8 cellular contexts compared by ENCODE assay signal in the genomic region with DNA sequence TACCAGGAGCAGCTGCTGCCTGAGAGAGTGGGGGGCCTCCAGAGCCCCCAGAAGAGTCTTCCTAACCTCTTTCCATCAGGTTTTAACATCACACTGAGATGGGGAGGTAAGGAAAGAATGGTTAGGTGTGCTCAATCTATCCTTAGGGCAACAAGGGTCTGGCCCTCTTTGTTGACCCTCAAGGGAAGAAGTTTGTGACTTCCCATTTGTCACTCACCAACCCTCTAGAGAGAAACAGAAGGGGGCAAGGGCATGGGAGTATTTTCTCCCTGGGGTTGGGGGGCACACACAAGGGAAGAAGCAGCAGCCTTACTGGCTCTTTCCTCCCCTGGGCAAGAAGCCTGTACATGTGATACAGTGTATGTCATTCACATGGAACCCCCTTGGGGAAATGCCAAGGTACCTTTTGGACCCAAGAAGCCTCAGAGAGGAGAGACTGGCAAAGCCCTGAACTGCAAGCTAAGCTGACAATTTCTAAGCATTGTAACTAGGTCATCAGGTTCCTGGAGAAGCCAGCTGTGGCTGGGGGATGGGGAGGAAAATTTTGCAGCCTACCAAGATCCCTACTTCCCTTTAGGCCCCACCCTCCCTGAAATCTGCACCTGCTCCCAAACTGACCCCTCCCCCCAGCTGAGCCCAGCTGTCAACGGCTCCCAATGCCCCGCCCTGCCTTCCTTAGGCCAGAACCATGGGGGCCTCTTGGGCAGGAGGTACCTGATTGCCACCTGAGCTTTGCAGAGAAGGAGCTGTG. TPM values are rescaled to one million over a fixed set of nuclear protein-coding genes. Genes with fewer than 3 reads are reported as not detected.
DNase-seq lines count a peak whose midpoint lies in the region; ATAC-seq and TF ChIP-seq lines count a peak whose summit lies in the region.

No MANE protein-coding gene starts in this region.

- DNase-seq in HFFc6 (no peak), NCI-H524 (lab: John Stamatoyannopoulos, UW) (peak; percentile 94 to 98), chondrocyte (ENCODE audit: low spot score) (no peak), pons (ENCODE audit: low spot score) (peak; percentile 51), SK-N-DZ (ENCODE audit: low spot score) (no peak)

- H3K4me1 Mint-ChIP-seq in HFFc6 (ENCODE audit: low read depth): peaks cover 68% of the 10 kb centered on the region
- H3K4me1 Mint-ChIP-seq in chondrocyte (ENCODE audit: low read depth): peaks cover 65% of the 10 kb centered on the region

- H3K27ac Mint-ChIP-seq in HFFc6 (peak overlapping the region; percentile 26; the same call in 1 of the 2 replicates), chondrocyte (ENCODE audit: unreplicated experiment) (peak overlapping the region; percentile 65)

- no peaks in the 10 kb centered on the region for H3K9me3 Mint-ChIP-seq in HFFc6
- no peaks in the 10 kb centered on the region for H3K9me3 Mint-ChIP-seq in chondrocyte (ENCODE audit: low read depth)

- TF ChIP-seq CTCF in HFFc6 (IDR thresholded peaks at IDR 0.05) (no peak), chondrocyte (IDR thresholded peaks at IDR 0.05) (no peak)

- no peak overlapping the region for H3K4me3 Mint-ChIP-seq in HFFc6
- H3K4me3 Mint-ChIP-seq in chondrocyte (ENCODE audit: unreplicated experiment): no peak overlapping the region

- H3K36me3 Mint-ChIP-seq in HFFc6 (ENCODE audit: low read depth): peaks cover 50% of the 10 kb centered on the region
- peaks cover 20% of the 10 kb centered on the region for H3K36me3 Mint-ChIP-seq in chondrocyte (ENCODE audit: low read depth)

- H3K27me3 Mint-ChIP-seq in HFFc6 (ENCODE audit: insufficient read depth) (peaks cover 2% of the 10 kb centered on the region; the same call in 1 of the 2 replicates), chondrocyte (ENCODE audit: low read depth) (no peaks in the 10 kb centered on the region)

- ATAC-seq in GM21737 (IDR thresholded peaks at IDR 0.05; ENCODE audit: unreplicated experiment) (no peak), GM21529 (IDR thresholded peaks at IDR 0.05; ENCODE audit: unreplicated experiment) (no peak), HG03159 (IDR thresholded peaks at IDR 0.05; ENCODE audit: unreplicated experiment) (no peak)

RNA-seq across cellular contexts. Expression of gene BCL2L1, which starts 14.5 kb away (rescaled TPM):
- 100 to 1,000 TPM; 111 to 122 (median 117) TPM for total RNA-seq in HFFc6 (2021; fragmentation: NEBNext Ultra II Directional; extraction: Animal tissue kit (Norgen Biotek cat#: 25700))
- total RNA-seq in chondrocyte: 55.9 to 96.1 TPM (median 90.7 TPM) in 3 replicates
- 78.5 and 86.3 TPM in 2 replicates for polyA plus RNA-seq in SK-N-DZ (2014; cell fraction: cytosol; rRNA removed)
- 30.3 and 34.7 TPM in 2 replicates for polyA plus RNA-seq in SK-N-DZ (2014; cell fraction: nucleus; rRNA removed)

RNA-seq across cellular contexts. Expression of gene TPX2, which starts 30.9 kb away (rescaled TPM):
- 100 to 1,000 TPM in 4 of 6 experiments, 10 to 100 TPM in 2; 51.0 to 117 (median 107) TPM for total RNA-seq in HFFc6 (2021; fragmentation: NEBNext Ultra II Directional; extraction: Animal tissue kit (Norgen Biotek cat#: 25700))
- 20.2 to 51.0 TPM (median 49.6 TPM) in 3 replicates for total RNA-seq in chondrocyte
- 121 and 138 TPM in 2 replicates for polyA plus RNA-seq in SK-N-DZ (2014; cell fraction: cytosol; rRNA removed)
- 484 and 677 TPM in 2 replicates for polyA plus RNA-seq in SK-N-DZ (2014; cell fraction: nucleus; rRNA removed)

Comparison
In these comparisons a context has a peak if more than half of its experiments do, and no peak if none do; other contexts are left out.
1. DNase-seq: peak in NCI-H524 (2 of 2) and pons (single experiment); none in HFFc6 (single experiment), chondrocyte (single experiment) and SK-N-DZ (single experiment).